Comparison of ENCODE assay signal across 8 cellular contexts in the genomic region with DNA sequence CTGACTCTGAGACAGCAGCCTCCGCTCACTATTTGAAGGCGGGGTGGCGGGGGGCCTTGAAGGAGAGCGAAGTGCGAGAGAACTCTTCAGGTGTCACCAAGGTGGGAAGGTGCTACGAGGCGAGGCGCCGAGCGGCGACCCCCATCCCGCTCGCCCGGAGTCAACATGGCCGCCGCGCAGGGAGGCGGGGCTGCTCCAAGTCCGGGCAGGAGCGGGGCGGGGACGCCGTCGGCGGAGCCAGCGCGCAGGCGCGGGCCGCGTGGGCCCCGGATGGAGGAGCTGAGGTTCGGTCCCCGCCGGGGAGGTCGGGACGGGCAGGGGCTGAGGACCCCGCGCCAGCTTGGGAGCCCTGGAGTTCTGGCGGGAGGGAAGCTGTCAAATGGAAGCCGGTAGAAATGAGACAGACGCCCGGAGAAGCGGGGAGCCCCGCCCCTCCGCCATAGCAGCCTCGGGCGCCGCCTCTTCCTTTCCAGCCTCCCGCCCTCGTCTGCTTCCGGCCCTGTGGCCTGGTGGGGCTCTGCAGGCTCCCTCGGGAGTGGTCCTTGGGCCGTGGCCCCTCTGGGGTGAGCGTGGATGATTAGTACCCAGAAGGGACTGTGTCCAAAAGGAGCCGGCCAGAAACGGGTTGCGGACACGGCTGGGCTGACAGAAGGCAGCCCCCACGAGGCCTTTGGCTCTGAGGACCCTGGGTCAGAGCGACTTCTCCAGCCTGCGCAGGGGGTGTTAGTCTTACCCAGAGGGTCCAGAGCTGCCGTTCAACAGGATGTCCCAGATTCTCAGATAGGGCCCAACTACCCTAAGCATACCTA.
DNase-seq lines count a peak whose midpoint lies in the region; ATAC-seq and TF ChIP-seq lines count a peak whose summit lies in the region.

A gene (plus strand): TSS at position 245 of the 809 bp plus-strand sequence. CDS start 2,866 bp downstream, outside the sequence.

- no peak for DNase-seq in AG09309 (ENCODE audit: low read depth)
- DNase-seq in NCI-H446 (lab: John Stamatoyannopoulos, UW): peak; percentile 89 to 95
- peak; percentile 75 to 79 for DNase-seq in central memory CD8-positive, alpha-beta T cell (ENCODE audit: low spot score in 2 of 2)
- peak; percentile 52 for DNase-seq in kidney glomerular epithelial cell (lab: John Stamatoyannopoulos, UW)
- DNase-seq in stimulated activated CD4-positive, alpha-beta T cell treated with anti-CD3 and anti-CD28 coated beads, Interleukin-1b, Interleukin-23, amount 100 ng/mL, for 1 hour (ENCODE audit: low read depth in 2 of 2): peak; percentile 71 to 83

- H3K4me3 ChIP-seq in AG09309 (ENCODE audit: control insufficient read depth, low read depth, low read length): peak within 1 kb of the TSS; percentile 75

- peaks cover 23% of the 10 kb centered on the region for H3K36me3 Mint-ChIP-seq in central memory CD8-positive, alpha-beta T cell (ENCODE audit: insufficient read depth)

- H3K4me3 Mint-ChIP-seq in central memory CD8-positive, alpha-beta T cell: peak within 1 kb of the TSS; percentile 100

- peaks cover 80% of the 10 kb centered on the region for H3K4me1 Mint-ChIP-seq in central memory CD8-positive, alpha-beta T cell

- ATAC-seq in HG03175 (IDR thresholded peaks at IDR 0.05; ENCODE audit: unreplicated experiment): peak; percentile 65
- peak; percentile 67 to 75 for ATAC-seq in activated CD4-positive, CD25-positive, alpha-beta regulatory T cell treated with anti-CD3 and anti-CD28 coated beads, Interleukin-2, amount 50 U/mL, for 24 hours
- peak; percentile 64 for ATAC-seq in central memory CD8-positive, alpha-beta T cell (replicated peaks; ENCODE audit: extremely low read depth, poor library complexity, severe bottlenecking)

- TF ChIP-seq POLR2A in GM18951 (IDR thresholded peaks at IDR 0.05; ENCODE audit: extremely low read depth, insufficient read depth, insufficient read length): peak; percentile 91

- in situ Hi-C loops in GM18951 (cut with MboI; ENCODE audit: low sequenced_read_pairs, unreplicated experiment): no loop called here

- H3K27me3 Mint-ChIP-seq in central memory CD8-positive, alpha-beta T cell: no peaks in the 10 kb centered on the region

- H3K27ac Mint-ChIP-seq in central memory CD8-positive, alpha-beta T cell (ENCODE audit: low read depth): peak within 1 kb of the TSS; percentile 100

- TF ChIP-seq CTCF in AG09309 (IDR thresholded peaks at IDR 0.05; ENCODE audit: control insufficient read depth, insufficient read depth, low read depth, low read length, missing control alignments): no peak

- H3K9me3 Mint-ChIP-seq in central memory CD8-positive, alpha-beta T cell: no peaks in the 10 kb centered on the region
